In genomic region chr3:166190360-166190759, GRCh38 we compare ENCODE assay signal across 20 cellular contexts.
DNase-seq lines count a peak whose midpoint lies in the region; ATAC-seq and TF ChIP-seq lines count a peak whose summit lies in the region.
"Had no signal": no experiment of that assay in that cellular context is flagged by ENCODE, and none has a peak within 500 bp of the region (broad histone marks: within the 10 kb centered on the region; RNA-seq: fewer than 3 reads in every experiment).

No MANE protein-coding gene starts in this region.

- no peaks in the 10 kb centered on the region for H4K20me1 ChIP-seq in neural progenitor cell (ENCODE audit: low read depth)

- peak overlapping the region; percentile 34 for H2AFZ ChIP-seq in neural progenitor cell (replicated peaks)

- H3K4me1 Mint-ChIP-seq in neural progenitor cell: peaks cover 10% of the 10 kb centered on the region
- H3K4me1 Mint-ChIP-seq: IgD-negative memory B cell, nephron had no signal

- H3F3A ChIP-seq in neural progenitor cell (ENCODE audit: low read depth): no peaks in the 10 kb centered on the region

- H3K4me1 ChIP-seq in neural progenitor cell: peaks cover 14% of the 10 kb centered on the region
- no peaks in the 10 kb centered on the region for H3K4me1 ChIP-seq in right atrium auricular region

- no peak overlapping the region for H3K4me3 Mint-ChIP-seq in neural progenitor cell
- H3K4me3 Mint-ChIP-seq: IgD-negative memory B cell, nephron had no signal

- H3K9me3 ChIP-seq in neural progenitor cell (ENCODE audit: low read depth) (no peaks in the 10 kb centered on the region), right atrium auricular region (no peaks in the 10 kb centered on the region)
- H3K9me3 ChIP-seq: thoracic aorta had no signal

- H3K79me2 ChIP-seq in neural progenitor cell (ENCODE audit: low read depth): no peaks in the 10 kb centered on the region

- H3K9me3 Mint-ChIP-seq in neural progenitor cell: no peaks in the 10 kb centered on the region
- H3K9me3 Mint-ChIP-seq: nephron had no signal

- H3K27ac ChIP-seq in neural progenitor cell (peak overlapping the region; percentile 23), right atrium auricular region (no peak overlapping the region)
- H3K27ac ChIP-seq: C4-2B, thoracic aorta had no signal

- no peaks in the 10 kb centered on the region for H3K36me3 Mint-ChIP-seq in neural progenitor cell
- H3K36me3 Mint-ChIP-seq: IgD-negative memory B cell had no signal

- H3K4me3 ChIP-seq in neural progenitor cell: no peak overlapping the region
- no peak overlapping the region for H3K4me3 ChIP-seq in right atrium auricular region
- H3K4me3 ChIP-seq: thoracic aorta had no signal

- H3K36me3 ChIP-seq in neural progenitor cell (no peaks in the 10 kb centered on the region), right atrium auricular region (no peaks in the 10 kb centered on the region)
- H3K36me3 ChIP-seq: thoracic aorta had no signal

- peak; percentile 85 for ATAC-seq in esophagus mucosa
- no peak for ATAC-seq in HG03196 (IDR thresholded peaks at IDR 0.05; ENCODE audit: unreplicated experiment)
- ATAC-seq: Panc1 had no signal

- H3K4me2 ChIP-seq in neural progenitor cell: peak overlapping the region; percentile 11

- no peak overlapping the region for H3K27ac Mint-ChIP-seq in neural progenitor cell
- H3K27ac Mint-ChIP-seq: IgD-negative memory B cell, nephron had no signal

- no peak overlapping the region for H3K9ac ChIP-seq in neural progenitor cell

- DNase-seq in HK-2 (ENCODE audit: unreplicated experiment) (peak; percentile 14), NCI-H69 (lab: John Stamatoyannopoulos, UW) (peak; percentile 90), neural progenitor cell (ENCODE audit: low spot score) (peak; percentile 54), Kasumi-1 (lab: John Stamatoyannopoulos, UW) (no peak), right atrium auricular region (ENCODE audit: low spot score) (no peak), dermis blood vessel endothelial cell (no peak)
- DNase-seq: activated effector memory CD4-positive, alpha-beta T cell treated with anti-CD3 and anti-CD28 coated beads, Interleukin-2, amount 50 U/mL, for 16 hours; EL; hippocampal formation; NCI-H1105; NCI-H446; retina; stimulated activated CD4-positive, alpha-beta T cell treated with anti-CD3 and anti-CD28 coated beads, Interleukin-1b, Interleukin-23, amount 100 ng/mL, for 48 hours had no signal

- H3K27me3 ChIP-seq in neural progenitor cell (no peaks in the 10 kb centered on the region), right atrium auricular region (no peaks in the 10 kb centered on the region)

- TF ChIP-seq CTCF in neural progenitor cell (IDR thresholded peaks at IDR 0.05) (no peak), right atrium auricular region (IDR thresholded peaks at IDR 0.05) (no peak)

- no peaks in the 10 kb centered on the region for H3K27me3 Mint-ChIP-seq in neural progenitor cell (ENCODE audit: insufficient read depth, low read depth)
- H3K27me3 Mint-ChIP-seq: IgD-negative memory B cell had no signal

Comparison
In these comparisons a context has a peak if more than half of its experiments do, and no peak if none do; other contexts are left out.
1. DNase-seq: peak in HK-2 (single experiment), NCI-H69 (single experiment) and neural progenitor cell (single experiment); none in Kasumi-1 (0 of 2), right atrium auricular region (single experiment) and dermis blood vessel endothelial cell (single experiment).